Comparison of ENCODE assay signal across 1 cellular context in genomic region chr9:93119953-93120845, GRCh38.
TF ChIP-seq lines count a peak whose summit lies in the region.

No MANE protein-coding gene starts in this region.

TF ChIP-seq in K562, 482 proteins besides CTCF, POLR2A, EP300 and RAD21 (continued from another document and continues in another):
- TF ChIP-seq ZNF518B (CRISPR knock-in tag; IDR thresholded peaks at IDR 0.05), result no peak
- TF ChIP-seq PTTG1 (tag; IDR thresholded peaks at IDR 0.05; ENCODE audit: low read depth), result no peak
- no peak for TF ChIP-seq NBN (IDR thresholded peaks at IDR 0.05; ENCODE audit: low read depth)
- no peak for TF ChIP-seq FOXM1 (IDR thresholded peaks at IDR 0.05; ENCODE audit: low read depth)
- TF ChIP-seq FOXM1 (CRISPR knock-in tag; IDR thresholded peaks at IDR 0.05; ENCODE audit: low read depth), result no peak
- TF ChIP-seq FOXK1 (CRISPR knock-in tag; IDR thresholded peaks at IDR 0.05; ENCODE audit: borderline replicate concordance), result no peak
- no peak for TF ChIP-seq ETV6 (IDR thresholded peaks at IDR 0.05; ENCODE audit: borderline replicate concordance in 1 of 2, low read depth in 2 of 2, low read length in 1 of 2)
- TF ChIP-seq ETV6 (CRISPR knock-in tag; IDR thresholded peaks at IDR 0.05; ENCODE audit: borderline replicate concordance), result no peak
- TF ChIP-seq HNRNPLL (IDR thresholded peaks at IDR 0.05; ENCODE audit: low read depth, low read length, poor library complexity, severe bottlenecking), result peak; percentile 90
- no peak for TF ChIP-seq PCBP2 (IDR thresholded peaks at IDR 0.05; ENCODE audit: low read depth, low read length, poor library complexity, severe bottlenecking)
- TF ChIP-seq ZFP91 (CRISPR knock-in tag; IDR thresholded peaks at IDR 0.05), result no peak
- no peak for TF ChIP-seq ZNF311 (CRISPR knock-in tag; IDR thresholded peaks at IDR 0.05)
- TF ChIP-seq ZBTB26 (CRISPR knock-in tag; IDR thresholded peaks at IDR 0.05), result no peak
- no peak for TF ChIP-seq ZNF398 (CRISPR knock-in tag; IDR thresholded peaks at IDR 0.05)
- 0 out of 2 replicates have a peak, but pooled peaks have one; percentile 5 for TF ChIP-seq IRF9 (tag; IDR thresholded peaks at IDR 0.05)
- TF ChIP-seq ZBED1 (IDR thresholded peaks at IDR 0.05), result no peak
- TF ChIP-seq ELF1 (tag; IDR thresholded peaks at IDR 0.05), result no peak
- no peak for TF ChIP-seq ZNF785 (CRISPR knock-in tag; IDR thresholded peaks at IDR 0.05)
- no peak for TF ChIP-seq RFX1 (IDR thresholded peaks at IDR 0.05)
- no peak for TF ChIP-seq RBM25 (IDR thresholded peaks at IDR 0.05; ENCODE audit: low read depth, low read length, severe bottlenecking)
- TF ChIP-seq KDM5B (IDR thresholded peaks at IDR 0.05; ENCODE audit: insufficient replicate concordance, low read depth, low read length), result no peak
- TF ChIP-seq SETDB1 (IDR thresholded peaks at IDR 0.05; ENCODE audit: low read length), result no peak
- no peak for TF ChIP-seq ZNF766 (CRISPR knock-in tag; conservative IDR thresholded peaks at IDR 0.05)
- TF ChIP-seq GTF3C2 (IDR thresholded peaks at IDR 0.05; ENCODE audit: borderline replicate concordance, extremely low read depth, insufficient read length), result no peak
- TF ChIP-seq NFYB (IDR thresholded peaks at IDR 0.05; ENCODE audit: extremely low read depth, insufficient read length), result no peak
- TF ChIP-seq CUX1 (CRISPR knock-in tag; IDR thresholded peaks at IDR 0.05), result no peak
- no peak for TF ChIP-seq HIVEP1 (CRISPR knock-in tag; IDR thresholded peaks at IDR 0.05)
- TF ChIP-seq SREBF2 (CRISPR knock-in tag; IDR thresholded peaks at IDR 0.05), result no peak
- no peak for TF ChIP-seq ILF3 (IDR thresholded peaks at IDR 0.05; ENCODE audit: borderline replicate concordance)
- peak in 1 of 2 experiments; percentile 78; a peak in 2 of 4 replicates for TF ChIP-seq RCOR1 (IDR thresholded peaks at IDR 0.05; ENCODE audit: borderline replicate concordance in 1 of 2, low read depth in 2 of 2, low read length in 2 of 2)
- no peak for TF ChIP-seq ZBTB2 (IDR thresholded peaks at IDR 0.05)
- no peak for TF ChIP-seq NR2C1 (IDR thresholded peaks at IDR 0.05)
- TF ChIP-seq NR2C1 (tag; IDR thresholded peaks at IDR 0.05), result no peak
- TF ChIP-seq MAFK (IDR thresholded peaks at IDR 0.05; ENCODE audit: low read length), result peak; percentile 18; the same call in 1 of the 2 replicates
- TF ChIP-seq CBX2 (IDR thresholded peaks at IDR 0.05; ENCODE audit: insufficient read depth, low read length, poor library complexity, severe bottlenecking), result no peak
- no peak for TF ChIP-seq PRPF4 (IDR thresholded peaks at IDR 0.05; ENCODE audit: insufficient read depth, low read depth, low read length, poor library complexity, severe bottlenecking)
- no peak for TF ChIP-seq HOMEZ (CRISPR knock-in tag; IDR thresholded peaks at IDR 0.05)
- TF ChIP-seq HLTF (IDR thresholded peaks at IDR 0.05), result no peak
- TF ChIP-seq THRAP3 (IDR thresholded peaks at IDR 0.05; ENCODE audit: borderline replicate concordance), result no peak
